15 cellular contexts compared by ENCODE assay signal in the genomic region with DNA sequence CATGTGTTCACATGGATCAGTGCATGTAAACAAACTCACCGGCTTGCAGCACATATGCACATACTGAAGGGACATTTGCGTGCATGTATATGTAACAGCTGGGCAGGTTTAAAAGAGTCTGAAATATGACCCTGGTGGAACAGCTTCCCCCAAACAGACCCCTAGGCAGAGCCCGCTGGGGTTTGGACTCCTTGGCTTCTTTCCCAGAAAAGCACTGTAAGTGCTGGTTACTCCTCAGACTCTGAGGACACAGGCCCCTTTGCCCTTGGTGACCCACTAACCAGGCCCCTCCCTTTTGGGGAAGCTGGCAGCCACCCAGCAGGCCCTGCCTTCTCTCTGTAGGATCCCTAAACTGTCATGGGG.
A peak's percentile ranks its signal among the peaks of the same experiment; 100 is the strongest.
DNase-seq lines count a peak whose midpoint lies in the region; ATAC-seq and TF ChIP-seq lines count a peak whose summit lies in the region.
"Had no signal": no experiment of that assay in that cellular context is flagged by ENCODE, and none has a peak within 500 bp of the region (broad histone marks: within the 10 kb centered on the region; RNA-seq: fewer than 3 reads in every experiment).

No MANE protein-coding gene starts in this region.

- peaks cover 49% of the 10 kb centered on the region for H3K4me1 Mint-ChIP-seq in glutamatergic neuron (ENCODE audit: low read depth, unreplicated experiment)
- H3K4me1 Mint-ChIP-seq in activated CD8-positive, alpha-beta memory T cell treated with anti-CD3 and anti-CD28 coated beads, Interleukin-2, amount 10 ng/mL, durations not matched to agents 7 days and 5 days: no peaks in the 10 kb centered on the region

- H3K27me3 ChIP-seq in Peyer's patch: no peaks in the 10 kb centered on the region
- H3K27me3 ChIP-seq: gastroesophageal sphincter, suprapubic skin had no signal

- DNase-seq in COR-L47 (lab: John Stamatoyannopoulos, UW) (peak; percentile 83), NCI-H1105 treated with DMSO at 0.1 percent for 48 hours (lab: John Stamatoyannopoulos, UW) (peak; percentile 93), Peyer's patch (no peak), glutamatergic neuron (no peak), NK-92 (lab: John Stamatoyannopoulos, UW; ENCODE audit: unreplicated experiment) (no peak), cerebellum (ENCODE audit: low spot score) (no peak)
- DNase-seq in activated CD8-positive, alpha-beta memory T cell treated with anti-CD3 and anti-CD28 coated beads, Interleukin-2, amount 10 ng/mL, durations not matched to agents 7 days and 5 days: no peak
- DNase-seq: activated CD4-positive, alpha-beta T cell treated with anti-CD3 and anti-CD28 coated beads for 1 hour; activated effector memory CD4-positive, alpha-beta T cell treated with Interleukin-2 at 50 U/mL for 16 hours; AML-193 had no signal

- CTCF ChIA-PET in activated CD8-positive, alpha-beta memory T cell treated with anti-CD3 and anti-CD28 coated beads, Interleukin-2, amount 10 ng/mL, durations not matched to agents 7 days and 5 days (lab: Charles Lee): no interaction called here

- no peaks in the 10 kb centered on the region for H3K36me3 ChIP-seq in Peyer's patch
- H3K36me3 ChIP-seq: HAP-1, suprapubic skin had no signal

- H3K36me3 Mint-ChIP-seq in glutamatergic neuron (ENCODE audit: unreplicated experiment): no peaks in the 10 kb centered on the region
- H3K36me3 Mint-ChIP-seq in activated CD8-positive, alpha-beta memory T cell treated with anti-CD3 and anti-CD28 coated beads, Interleukin-2, amount 10 ng/mL, durations not matched to agents 7 days and 5 days: no peaks in the 10 kb centered on the region

- peaks cover 5% of the 10 kb centered on the region for H3K9me3 Mint-ChIP-seq in glutamatergic neuron (ENCODE audit: unreplicated experiment)
- H3K9me3 Mint-ChIP-seq in activated CD8-positive, alpha-beta memory T cell treated with anti-CD3 and anti-CD28 coated beads, Interleukin-2, amount 10 ng/mL, durations not matched to agents 7 days and 5 days (ENCODE audit: low read depth): no peaks in the 10 kb centered on the region

- H3K9me3 ChIP-seq in Peyer's patch: no peaks in the 10 kb centered on the region
- H3K9me3 ChIP-seq: gastroesophageal sphincter, HAP-1, suprapubic skin had no signal

- no peak for TF ChIP-seq CTCF in Peyer's patch (IDR thresholded peaks at IDR 0.05)
- no peak for TF ChIP-seq CTCF in glutamatergic neuron (IDR thresholded peaks at IDR 0.05; ENCODE audit: partially characterized antibody, unreplicated experiment)

- peak overlapping the region; percentile 63 for H3K27ac Mint-ChIP-seq in glutamatergic neuron (ENCODE audit: unreplicated experiment)
- H3K27ac Mint-ChIP-seq in activated CD8-positive, alpha-beta memory T cell treated with anti-CD3 and anti-CD28 coated beads, Interleukin-2, amount 10 ng/mL, durations not matched to agents 7 days and 5 days: no peak overlapping the region
- H3K27ac Mint-ChIP-seq: progenitor cell of endocrine pancreas had no signal

- peak overlapping the region in 3 of 4 donors; percentile 36 to 43 (median 42) for H3K27ac ChIP-seq in Peyer's patch
- H3K27ac ChIP-seq: gastroesophageal sphincter, suprapubic skin had no signal

- no peak for ATAC-seq in activated CD8-positive, alpha-beta memory T cell treated with anti-CD3 and anti-CD28 coated beads, Interleukin-2, amount 10 ng/mL, durations not matched to agents 7 days and 5 days
- no peak for ATAC-seq in HG03571 (IDR thresholded peaks at IDR 0.05; ENCODE audit: unreplicated experiment)
- ATAC-seq: gastroesophageal sphincter had no signal

- no peak overlapping the region for H3K4me3 ChIP-seq in Peyer's patch
- H3K4me3 ChIP-seq: gastroesophageal sphincter, HAP-1, suprapubic skin had no signal

- H3K4me1 ChIP-seq in Peyer's patch: peaks cover 0 to 33% (median 3%) of the 10 kb centered on the region in 4 donors
- H3K4me1 ChIP-seq: HAP-1 had no signal

- H3K27me3 Mint-ChIP-seq in glutamatergic neuron (ENCODE audit: unreplicated experiment): peaks cover 8% of the 10 kb centered on the region
- peaks cover 4% of the 10 kb centered on the region for H3K27me3 Mint-ChIP-seq in activated CD8-positive, alpha-beta memory T cell treated with anti-CD3 and anti-CD28 coated beads, Interleukin-2, amount 10 ng/mL, durations not matched to agents 7 days and 5 days

- TF ChIP-seq POLR2A in Peyer's patch (IDR thresholded peaks at IDR 0.05): no peak

- peak overlapping the region; percentile 55 for H3K4me3 Mint-ChIP-seq in glutamatergic neuron (ENCODE audit: unreplicated experiment)
- no peak overlapping the region for H3K4me3 Mint-ChIP-seq in activated CD8-positive, alpha-beta memory T cell treated with anti-CD3 and anti-CD28 coated beads, Interleukin-2, amount 10 ng/mL, durations not matched to agents 7 days and 5 days

Comparison
In these comparisons a context has a peak if more than half of its experiments do, and no peak if none do; other contexts are left out.
1. DNase-seq: peak in COR-L47 (single experiment) and NCI-H1105 treated with DMSO at 0.1 percent for 48 hours (single experiment); none in Peyer's patch (0 of 3), glutamatergic neuron (single experiment), NK-92 (single experiment), cerebellum (single experiment) and activated CD8-positive, alpha-beta memory T cell treated with anti-CD3 and anti-CD28 coated beads, Interleukin-2, amount 10 ng/mL, durations not matched to agents 7 days and 5 days (single experiment).